1 cellular context compared by ENCODE assay signal in the genomic region with DNA sequence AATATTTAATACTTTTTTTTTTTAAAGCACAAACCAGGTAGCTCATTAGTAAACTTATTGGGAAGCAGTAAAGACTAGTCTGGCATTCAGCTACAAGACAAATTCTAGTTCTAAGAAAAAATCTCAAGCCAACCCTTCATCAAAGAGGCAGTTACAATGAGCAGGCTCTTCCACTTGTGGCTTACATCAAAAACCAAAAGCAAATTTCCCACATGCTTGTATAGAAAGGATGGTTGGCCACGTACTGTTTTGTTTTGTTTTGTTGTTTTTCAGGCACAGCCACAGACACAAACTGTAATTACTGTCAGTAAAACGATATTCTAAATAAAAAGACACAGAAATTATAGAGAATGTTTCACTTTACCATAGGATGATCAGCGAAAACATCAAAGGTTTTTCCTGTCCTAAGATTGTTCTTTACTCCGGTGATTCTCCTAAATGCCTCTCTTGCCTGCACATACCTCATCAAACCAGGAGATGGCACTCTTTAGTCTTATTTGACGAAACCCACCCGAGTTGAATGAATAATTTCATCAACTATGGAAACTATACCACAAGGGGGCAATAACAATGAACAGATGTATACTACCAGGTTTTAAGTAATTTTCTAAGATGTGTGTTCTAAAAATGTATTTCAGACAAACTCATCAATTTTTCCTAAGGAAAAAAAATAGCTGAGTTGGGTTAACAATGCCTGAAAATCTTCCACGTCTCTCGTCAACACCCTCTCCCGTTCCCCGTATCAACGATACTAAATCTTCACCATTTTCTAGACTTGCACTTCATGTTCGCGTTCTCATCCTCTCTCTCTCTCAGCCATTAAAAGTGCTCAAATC.
TF ChIP-seq lines count a peak whose summit lies in the region.

No MANE protein-coding gene starts in this region.

TF ChIP-seq in HepG2, 621 proteins besides CTCF, POLR2A, EP300 and RAD21 (continued from another document and continues in another):
- TF ChIP-seq MNT (IDR thresholded peaks at IDR 0.05): no peak
- TF ChIP-seq SP5 (CRISPR knock-in tag; IDR thresholded peaks at IDR 0.05; ENCODE audit: borderline replicate concordance, low read depth): no peak
- no peak for TF ChIP-seq ZNF709 (CRISPR knock-in tag; IDR thresholded peaks at IDR 0.05)
- no peak for TF ChIP-seq JARID2 (CRISPR knock-in tag; IDR thresholded peaks at IDR 0.05; ENCODE audit: insufficient replicate concordance)
- TF ChIP-seq GATAD1 (CRISPR knock-in tag; IDR thresholded peaks at IDR 0.05): no peak
- no peak for TF ChIP-seq THYN1 (CRISPR knock-in tag; IDR thresholded peaks at IDR 0.05; ENCODE audit: borderline replicate concordance, low read depth)
- no peak for TF ChIP-seq RNF2 (conservative IDR thresholded peaks at IDR 0.05; ENCODE audit: low read depth)
- TF ChIP-seq TEAD3 (CRISPR knock-in tag; optimal IDR thresholded peaks at IDR 0.05; ENCODE audit: borderline replicate concordance): peak; percentile 71
- no peak for TF ChIP-seq ZEB1 (IDR thresholded peaks at IDR 0.05; ENCODE audit: insufficient replicate concordance, low read depth)
- TF ChIP-seq XRCC5 (optimal IDR thresholded peaks at IDR 0.05; ENCODE audit: low read length): no peak
- no peak for TF ChIP-seq ZMYM3 (CRISPR knock-in tag; IDR thresholded peaks at IDR 0.05)
- no peak for TF ChIP-seq SCMH1 (CRISPR knock-in tag; IDR thresholded peaks at IDR 0.05; ENCODE audit: borderline replicate concordance)
- TF ChIP-seq HNRNPLL (IDR thresholded peaks at IDR 0.05; ENCODE audit: low read depth, low read length, poor library complexity, severe bottlenecking): no peak
- TF ChIP-seq ZFP36L2 (CRISPR knock-in tag; IDR thresholded peaks at IDR 0.05): no peak
- TF ChIP-seq MEIS2 (CRISPR knock-in tag; IDR thresholded peaks at IDR 0.05): no peak
- no peak for TF ChIP-seq SOX13 (IDR thresholded peaks at IDR 0.05)
- no peak for TF ChIP-seq SOX13 (CRISPR knock-in tag; conservative IDR thresholded peaks at IDR 0.05 in 1 of 2, IDR thresholded peaks at IDR 0.05 in 1 of 2)
- TF ChIP-seq ZNF781 (CRISPR knock-in tag; IDR thresholded peaks at IDR 0.05; ENCODE audit: borderline replicate concordance, not compliant biosample characterization): no peak
- no peak for TF ChIP-seq ZNF547 (CRISPR knock-in tag; IDR thresholded peaks at IDR 0.05)
- TF ChIP-seq SRF (IDR thresholded peaks at IDR 0.05; ENCODE audit: low read depth, low read length): no peak
- TF ChIP-seq JUNB (CRISPR knock-in tag; IDR thresholded peaks at IDR 0.05; ENCODE audit: borderline replicate concordance): no peak
- no peak for TF ChIP-seq SIX1 (CRISPR knock-in tag; IDR thresholded peaks at IDR 0.05; ENCODE audit: borderline replicate concordance)
- TF ChIP-seq MZF1 (CRISPR knock-in tag; IDR thresholded peaks at IDR 0.05; ENCODE audit: borderline replicate concordance): no peak
- TF ChIP-seq MAFF (IDR thresholded peaks at IDR 0.05; ENCODE audit: low read depth, low read length): peak; percentile 48; the same call in 1 of the 2 replicates
- no peak for TF ChIP-seq ZNF597 (CRISPR knock-in tag; IDR thresholded peaks at IDR 0.05)
- TF ChIP-seq NONO (IDR thresholded peaks at IDR 0.05): no peak
- TF ChIP-seq NONO (CRISPR knock-in tag; conservative IDR thresholded peaks at IDR 0.05): no peak
- TF ChIP-seq ZNF513 (CRISPR knock-in tag; conservative IDR thresholded peaks at IDR 0.05): no peak
- no peak for TF ChIP-seq HHEX (CRISPR knock-in tag; IDR thresholded peaks at IDR 0.05)
- TF ChIP-seq TBL1XR1 (IDR thresholded peaks at IDR 0.05; ENCODE audit: borderline replicate concordance, low read length, partially characterized antibody): no peak
- TF ChIP-seq AGO1 (IDR thresholded peaks at IDR 0.05; ENCODE audit: low read depth, low read length, poor library complexity, severe bottlenecking): no peak
- TF ChIP-seq ZNF550 (CRISPR knock-in tag; IDR thresholded peaks at IDR 0.05; ENCODE audit: borderline replicate concordance): no peak
- no peak for TF ChIP-seq ATF7-NPFF (CRISPR knock-in tag; IDR thresholded peaks at IDR 0.05; ENCODE audit: low read depth)
- TF ChIP-seq, protein P1, sequence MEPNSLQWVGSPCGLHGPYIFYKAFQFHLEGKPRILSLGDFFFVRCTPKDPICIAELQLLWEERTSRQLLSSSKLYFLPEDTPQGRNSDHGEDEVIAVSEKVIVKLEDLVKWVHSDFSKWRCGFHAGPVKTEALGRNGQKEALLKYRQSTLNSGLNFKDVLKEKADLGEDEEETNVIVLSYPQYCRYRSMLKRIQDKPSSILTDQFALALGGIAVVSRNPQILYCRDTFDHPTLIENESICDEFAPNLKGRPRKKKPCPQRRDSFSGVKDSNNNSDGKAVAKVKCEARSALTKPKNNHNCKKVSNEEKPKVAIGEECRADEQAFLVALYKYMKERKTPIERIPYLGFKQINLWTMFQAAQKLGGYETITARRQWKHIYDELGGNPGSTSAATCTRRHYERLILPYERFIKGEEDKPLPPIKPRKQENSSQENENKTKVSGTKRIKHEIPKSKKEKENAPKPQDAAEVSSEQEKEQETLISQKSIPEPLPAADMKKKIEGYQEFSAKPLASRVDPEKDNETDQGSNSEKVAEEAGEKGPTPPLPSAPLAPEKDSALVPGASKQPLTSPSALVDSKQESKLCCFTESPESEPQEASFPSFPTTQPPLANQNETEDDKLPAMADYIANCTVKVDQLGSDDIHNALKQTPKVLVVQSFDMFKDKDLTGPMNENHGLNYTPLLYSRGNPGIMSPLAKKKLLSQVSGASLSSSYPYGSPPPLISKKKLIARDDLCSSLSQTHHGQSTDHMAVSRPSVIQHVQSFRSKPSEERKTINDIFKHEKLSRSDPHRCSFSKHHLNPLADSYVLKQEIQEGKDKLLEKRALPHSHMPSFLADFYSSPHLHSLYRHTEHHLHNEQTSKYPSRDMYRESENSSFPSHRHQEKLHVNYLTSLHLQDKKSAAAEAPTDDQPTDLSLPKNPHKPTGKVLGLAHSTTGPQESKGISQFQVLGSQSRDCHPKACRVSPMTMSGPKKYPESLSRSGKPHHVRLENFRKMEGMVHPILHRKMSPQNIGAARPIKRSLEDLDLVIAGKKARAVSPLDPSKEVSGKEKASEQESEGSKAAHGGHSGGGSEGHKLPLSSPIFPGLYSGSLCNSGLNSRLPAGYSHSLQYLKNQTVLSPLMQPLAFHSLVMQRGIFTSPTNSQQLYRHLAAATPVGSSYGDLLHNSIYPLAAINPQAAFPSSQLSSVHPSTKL (CRISPR knock-in tag; IDR thresholded peaks at IDR 0.05): peak; percentile 48
- TF ChIP-seq SYNCRIP (IDR thresholded peaks at IDR 0.05; ENCODE audit: insufficient read depth, low read depth, low read length): no peak
- 0 out of 2 replicates have a peak, but pooled peaks have one; percentile 43 for TF ChIP-seq ZNF331 (CRISPR knock-in tag; IDR thresholded peaks at IDR 0.05)
- no peak for TF ChIP-seq TCF7L2 (IDR thresholded peaks at IDR 0.05; ENCODE audit: low read depth, low read length)
- TF ChIP-seq ZBTB3 (CRISPR knock-in tag; IDR thresholded peaks at IDR 0.05; ENCODE audit: borderline replicate concordance, low read depth): no peak
- TF ChIP-seq, protein P2, sequence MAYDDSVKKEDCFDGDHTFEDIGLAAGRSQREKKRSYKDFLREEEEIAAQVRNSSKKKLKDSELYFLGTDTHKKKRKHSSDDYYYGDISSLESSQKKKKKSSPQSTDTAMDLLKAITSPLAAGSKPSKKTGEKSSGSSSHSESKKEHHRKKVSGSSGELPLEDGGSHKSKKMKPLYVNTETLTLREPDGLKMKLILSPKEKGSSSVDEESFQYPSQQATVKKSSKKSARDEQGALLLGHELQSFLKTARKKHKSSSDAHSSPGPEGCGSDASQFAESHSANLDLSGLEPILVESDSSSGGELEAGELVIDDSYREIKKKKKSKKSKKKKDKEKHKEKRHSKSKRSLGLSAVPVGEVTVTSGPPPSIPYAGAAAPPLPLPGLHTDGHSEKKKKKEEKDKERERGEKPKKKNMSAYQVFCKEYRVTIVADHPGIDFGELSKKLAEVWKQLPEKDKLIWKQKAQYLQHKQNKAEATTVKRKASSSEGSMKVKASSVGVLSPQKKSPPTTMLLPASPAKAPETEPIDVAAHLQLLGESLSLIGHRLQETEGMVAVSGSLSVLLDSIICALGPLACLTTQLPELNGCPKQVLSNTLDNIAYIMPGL (CRISPR knock-in tag; IDR thresholded peaks at IDR 0.05; ENCODE audit: borderline replicate concordance in 1 of 2, low read depth in 1 of 2): peak; percentile 54 to 68; a peak in 3 of 4 replicates
- no peak for TF ChIP-seq ZNF446 (CRISPR knock-in tag; IDR thresholded peaks at IDR 0.05)
- no peak for TF ChIP-seq NFYB (CRISPR knock-in tag; IDR thresholded peaks at IDR 0.05)
- no peak for TF ChIP-seq TAF15 (IDR thresholded peaks at IDR 0.05; ENCODE audit: low read depth, low read length, poor library complexity, severe bottlenecking)
- TF ChIP-seq SMC3 (IDR thresholded peaks at IDR 0.05; ENCODE audit: low read length): peak; percentile 99
- TF ChIP-seq ZGPAT (CRISPR knock-in tag; IDR thresholded peaks at IDR 0.05): 0 out of 2 replicates have a peak, but pooled peaks have one; percentile 48
- TF ChIP-seq ZNF382 (CRISPR knock-in tag; IDR thresholded peaks at IDR 0.05; ENCODE audit: borderline replicate concordance): no peak
- TF ChIP-seq BCL6 (CRISPR knock-in tag; IDR thresholded peaks at IDR 0.05): no peak
- no peak for TF ChIP-seq ZNF160 (CRISPR knock-in tag; IDR thresholded peaks at IDR 0.05)
- TF ChIP-seq AHR (CRISPR knock-in tag; IDR thresholded peaks at IDR 0.05): no peak
- no peak for TF ChIP-seq NFRKB (IDR thresholded peaks at IDR 0.05)
- TF ChIP-seq FOXA3 (CRISPR knock-in tag; IDR thresholded peaks at IDR 0.05): no peak
- no peak for TF ChIP-seq ZBTB20 (CRISPR knock-in tag; IDR thresholded peaks at IDR 0.05; ENCODE audit: borderline replicate concordance, low read depth)
- TF ChIP-seq TSC22D2 (CRISPR knock-in tag; IDR thresholded peaks at IDR 0.05; ENCODE audit: borderline replicate concordance): no peak
- no peak for TF ChIP-seq ZNF788 (CRISPR knock-in tag; IDR thresholded peaks at IDR 0.05; ENCODE audit: borderline replicate concordance)
- no peak for TF ChIP-seq ATF3 (CRISPR knock-in tag; IDR thresholded peaks at IDR 0.05)
